23 cellular contexts compared by ENCODE assay signal in the genomic region with DNA sequence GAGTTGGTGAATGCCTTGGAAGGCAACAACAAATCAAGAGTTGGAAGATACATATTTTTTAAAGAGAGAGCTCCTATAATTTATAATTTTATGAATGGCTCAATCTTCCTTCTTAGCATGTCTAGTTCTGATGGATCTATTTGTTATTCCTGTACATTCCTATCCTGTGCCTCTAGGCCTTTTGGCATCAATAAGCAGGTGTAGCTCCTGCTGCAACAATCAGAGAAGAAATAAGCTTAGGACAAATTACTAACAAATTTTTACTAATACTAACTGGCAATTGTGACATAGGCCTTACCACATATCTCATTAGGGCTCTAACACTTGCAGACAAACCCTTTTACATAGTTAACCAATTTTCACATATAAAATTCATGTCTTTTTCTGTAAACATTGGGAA.
DNase-seq lines count a peak whose midpoint lies in the region; ATAC-seq and TF ChIP-seq lines count a peak whose summit lies in the region.
"Had no signal": no experiment of that assay in that cellular context is flagged by ENCODE, and none has a peak within 500 bp of the region (broad histone marks: within the 10 kb centered on the region; RNA-seq: fewer than 3 reads in every experiment).

No MANE protein-coding gene starts in this region.

- H3K4me3 ChIP-seq in breast epithelium (no peak overlapping the region), epithelial cell of esophagus (ENCODE audit: low read length) (no peak overlapping the region)
- H3K4me3 ChIP-seq: A549; BLaER1 treated with 17β-estradiol and CSF1 and Interleukin-3, amounts not matched to agents 10 nM and 100 nM; GM12878; GM23338 had no signal

- TF ChIP-seq CTCF in breast epithelium (IDR thresholded peaks at IDR 0.05) = no peak
- TF ChIP-seq CTCF in epithelial cell of esophagus (IDR thresholded peaks at IDR 0.05; ENCODE audit: insufficient read depth, low read depth, low read length, missing control alignments) = no peak

- no peak for ATAC-seq in GM21390 (IDR thresholded peaks at IDR 0.05; ENCODE audit: unreplicated experiment)
- ATAC-seq: A549, GM12878, GM23338, HCT116 had no signal

- intact Hi-C loops in breast epithelium (cut with DNase I; ENCODE audit: low total_unique reads) = no loop called here

- peaks cover 8% of the 10 kb centered on the region in 2 donors for H3K9me3 ChIP-seq in breast epithelium
- H3K9me3 ChIP-seq: A549, BE2C had no signal

- H3K27me3 ChIP-seq in breast epithelium = no peaks in the 10 kb centered on the region
- H3K27me3 ChIP-seq: BE2C; BLaER1 treated with 17β-estradiol and CSF1 and Interleukin-3, amounts not matched to agents 10 nM and 100 nM had no signal

- H3K27ac ChIP-seq in breast epithelium = no peak overlapping the region
- H3K27ac ChIP-seq: A549; BLaER1 treated with 17β-estradiol and CSF1 and Interleukin-3, amounts not matched to agents 10 nM and 100 nM had no signal

- DNase-seq in T47D (ENCODE audit: low read depth in 1 of 2, low spot score in 1 of 2) (peak; percentile 4 to 52), breast epithelium (ENCODE audit: low spot score in 2 of 2) (no peak), epithelial cell of esophagus (ENCODE audit: low read depth) (peak; percentile 41), renal cortical epithelial cell (ENCODE audit: low read depth) (peak; percentile 66), NK-92 (lab: John Stamatoyannopoulos, UW; ENCODE audit: unreplicated experiment) (no peak)
- DNase-seq in effector CD4-positive, alpha-beta T cell = no peak
- DNase-seq: 8988T; ACHN; AML-193; BE2C; CD4-positive, alpha-beta T cell; CD8-positive, alpha-beta memory T cell; DMS 273 treated with DMSO at 0.1 percent for 48 hours; DMS79; EL; GDM1; H9 had no signal

- no peaks in the 10 kb centered on the region for H3K4me1 ChIP-seq in breast epithelium
- H3K4me1 ChIP-seq: A549; BLaER1 treated with 17β-estradiol and CSF1 and Interleukin-3, amounts not matched to agents 10 nM and 100 nM had no signal

- in situ Hi-C loops in T47D (cut with HindIII; ENCODE audit: low pct_unique_long_range_greater_than_20kb, low sequenced_read_pairs) = no loop called here

- no peak for TF ChIP-seq POLR2A in breast epithelium (IDR thresholded peaks at IDR 0.05)

- peaks cover 4% of the 10 kb centered on the region for H3K36me3 ChIP-seq in breast epithelium
- H3K36me3 ChIP-seq: BE2C; BLaER1 treated with 17β-estradiol and CSF1 and Interleukin-3, amounts not matched to agents 10 nM and 100 nM had no signal

Comparison
In these comparisons a context has a peak if more than half of its experiments do, and no peak if none do; other contexts are left out.
1. DNase-seq: peak in T47D (2 of 2), epithelial cell of esophagus (single experiment) and renal cortical epithelial cell (single experiment); none in breast epithelium (0 of 2), NK-92 (single experiment) and effector CD4-positive, alpha-beta T cell (single experiment).